In genomic region chr4:189988892-189989431, GRCh38 we compare ENCODE assay signal across 23 cellular contexts. TPM values are rescaled to one million over a fixed set of nuclear protein-coding genes. Genes with fewer than 3 reads are reported as not detected.
DNase-seq lines count a peak whose midpoint lies in the region; ATAC-seq and TF ChIP-seq lines count a peak whose summit lies in the region.
"Had no signal": no experiment of that assay in that cellular context is flagged by ENCODE, and none has a peak within 500 bp of the region (broad histone marks: within the 10 kb centered on the region; RNA-seq: fewer than 3 reads in every experiment).

No MANE protein-coding gene starts in this region.

- H3K4me1 Mint-ChIP-seq in activated naive CD4-positive, alpha-beta T cell treated with anti-CD3 and anti-CD28 coated beads, Interleukin-2, amount 10 ng/mL, durations not matched to agents 7 days and 5 days, result no peaks in the 10 kb centered on the region

- no peaks in the 10 kb centered on the region for H3K4me1 ChIP-seq in PC-9 (replicated peaks; ENCODE audit: insufficient read depth)

- POLR2A ChIA-PET in HEK293T (lab: Yijun Ruan, JAX) (no interaction called here), PC-9 (lab: Charles Lee; ENCODE audit: unreplicated experiment) (no interaction called here)

- TF ChIP-seq CTCF in PC-9 (conservative IDR thresholded peaks at IDR 0.05), result no peak

- no peaks in the 10 kb centered on the region for H3K27me3 ChIP-seq in PC-9 (ENCODE audit: insufficient read depth, low read depth)

- no peaks in the 10 kb centered on the region for H3K27me3 Mint-ChIP-seq in activated naive CD4-positive, alpha-beta T cell treated with anti-CD3 and anti-CD28 coated beads, Interleukin-2, amount 10 ng/mL, durations not matched to agents 7 days and 5 days

- H2AFZ ChIP-seq in PC-9, result no peak overlapping the region

- peak; percentile 68 for ATAC-seq in GM19043 (IDR thresholded peaks at IDR 0.05; ENCODE audit: low read depth, unreplicated experiment)
- ATAC-seq in HG03175 (IDR thresholded peaks at IDR 0.05; ENCODE audit: unreplicated experiment), result peak; percentile 81
- ATAC-seq in HG02588 (IDR thresholded peaks at IDR 0.05; ENCODE audit: unreplicated experiment), result no peak
- ATAC-seq: GM23338 had no signal

- BruUV-seq in PC-9 (replicated peaks; lab: Mats Ljungman, UMichigan), result no TSS peak

- no peaks in the 10 kb centered on the region for H3F3A ChIP-seq in PC-9 (ENCODE audit: insufficient read depth, low read depth)

- H3K4me3 Mint-ChIP-seq in activated naive CD4-positive, alpha-beta T cell treated with anti-CD3 and anti-CD28 coated beads, Interleukin-2, amount 10 ng/mL, durations not matched to agents 7 days and 5 days, result no peak overlapping the region
- H3K4me3 Mint-ChIP-seq: GM23338 had no signal

- no peak overlapping the region for H3K4me3 ChIP-seq in PC-9
- H3K4me3 ChIP-seq: GM23338 had no signal

- no peaks in the 10 kb centered on the region for H3K79me2 ChIP-seq in PC-9 (ENCODE audit: low read depth)

- no peaks in the 10 kb centered on the region for H3K9me3 ChIP-seq in PC-9 (ENCODE audit: insufficient read depth, low read depth)

- CTCF ChIA-PET in activated naive CD4-positive, alpha-beta T cell treated with anti-CD3 and anti-CD28 coated beads, Interleukin-2, amount 10 ng/mL, durations not matched to agents 7 days and 5 days (lab: Charles Lee), result no interaction called here
- CTCF ChIA-PET in HEK293T (lab: Yijun Ruan, JAX), result no interaction called here
- CTCF ChIA-PET in PC-9 (lab: Charles Lee), result no interaction called here

- intact Hi-C loops in PC-9 (cut with micrococcal nuclease; ENCODE audit: unreplicated experiment), result no loop called here

- no peaks in the 10 kb centered on the region for H3K36me3 Mint-ChIP-seq in activated naive CD4-positive, alpha-beta T cell treated with anti-CD3 and anti-CD28 coated beads, Interleukin-2, amount 10 ng/mL, durations not matched to agents 7 days and 5 days

- H3K9me3 Mint-ChIP-seq in activated naive CD4-positive, alpha-beta T cell treated with anti-CD3 and anti-CD28 coated beads, Interleukin-2, amount 10 ng/mL, durations not matched to agents 7 days and 5 days, result no peaks in the 10 kb centered on the region

- no peaks in the 10 kb centered on the region for H4K20me1 ChIP-seq in PC-9 (ENCODE audit: insufficient read depth)

- H3K27ac ChIP-seq in PC-9, result no peak overlapping the region
- H3K27ac ChIP-seq: 22Rv1, C4-2B, HL-60, KMS-11, RWPE1 had no signal

- H3K4me2 ChIP-seq in PC-9, result no peak overlapping the region
- H3K4me2 ChIP-seq: GM23338, KMS-11 had no signal

- no peaks in the 10 kb centered on the region for H3K9me2 ChIP-seq in PC-9 (ENCODE audit: insufficient read depth)

- DNase-seq in COLO829 (ENCODE audit: low spot score) (peak; percentile 56), iPS-NIHi11 (ENCODE audit: low spot score) (peak; percentile 29), HEK293T (ENCODE audit: extremely low spot score) (no peak), PC-9 (no peak)
- no peak for DNase-seq in activated naive CD4-positive, alpha-beta T cell treated with anti-CD3 and anti-CD28 coated beads, Interleukin-2, amount 10 ng/mL, durations not matched to agents 7 days and 5 days
- DNase-seq: AML-193, DMS79 treated with DMSO at 0.1 percent for 48 hours, NCI-H1417, NCI-H187, NCI-H2107, NCI-H510A, NCI-H774 had no signal

- no peaks in the 10 kb centered on the region for H3K36me3 ChIP-seq in PC-9 (ENCODE audit: low read depth)

- no peak overlapping the region for H3K27ac Mint-ChIP-seq in activated naive CD4-positive, alpha-beta T cell treated with anti-CD3 and anti-CD28 coated beads, Interleukin-2, amount 10 ng/mL, durations not matched to agents 7 days and 5 days
- H3K27ac Mint-ChIP-seq: GM23338 had no signal

TF ChIP-seq in HEK293T, 16 proteins besides CTCF, POLR2A, EP300 and RAD21:
- TF ChIP-seq TARDBP (IDR thresholded peaks at IDR 0.05) (no peak), BHLHE40 (IDR thresholded peaks at IDR 0.05; ENCODE audit: borderline replicate concordance) (no peak), HDGF (IDR thresholded peaks at IDR 0.05; ENCODE audit: borderline replicate concordance) (no peak), CTBP1 (IDR thresholded peaks at IDR 0.05; ENCODE audit: borderline replicate concordance) (no peak), ZNF384 (IDR thresholded peaks at IDR 0.05) (no peak), FOXM1 (IDR thresholded peaks at IDR 0.05; ENCODE audit: borderline replicate concordance) (no peak), FOXA1 (IDR thresholded peaks at IDR 0.05) (no peak), SUZ12 (IDR thresholded peaks at IDR 0.05) (no peak), ARNT (IDR thresholded peaks at IDR 0.05) (no peak)
TF ChIP-seq in HEK293T: peak in this region for 0.

RNA-seq across cellular contexts. Expression of gene FRG2, which starts 38.1 kb away (rescaled TPM):
- total RNA-seq in PC-9 (2021), result not detected in 2 replicates
- total RNA-seq: G401; GM23338; T-helper 1 cell treated with Interleukin-12 subunit alpha and Interleukin-12 subunit beta and Interleukin-4 antibody, amounts not matched to agents 30 ng/mL and 1 ng/mL, for 36 hours had no signal

RNA-seq across cellular contexts. Expression of gene FRG1, which starts 48.3 kb away (rescaled TPM):
- total RNA-seq in PC-9 (2021), result 32.5 and 34.2 TPM in 2 replicates

Comparison
In these comparisons a context has a peak if more than half of its experiments do, and no peak if none do; other contexts are left out.
1. DNase-seq: peak in COLO829 (single experiment) and iPS-NIHi11 (single experiment); none in activated naive CD4-positive, alpha-beta T cell treated with anti-CD3 and anti-CD28 coated beads, Interleukin-2, amount 10 ng/mL, durations not matched to agents 7 days and 5 days (single experiment), HEK293T (single experiment) and PC-9 (0 of 2).